Comparison of ENCODE assay signal across 25 cellular contexts in genomic region chr2:172578860-172579512, GRCh38. TPM values are rescaled to one million over a fixed set of nuclear protein-coding genes. Genes with fewer than 3 reads are reported as not detected.
DNase-seq lines count a peak whose midpoint lies in the region; ATAC-seq, FAIRE-seq and TF ChIP-seq lines count a peak whose summit lies in the region.
"Had no signal": no experiment of that assay in that cellular context is flagged by ENCODE, and none has a peak within 500 bp of the region (broad histone marks: within the 10 kb centered on the region; RNA-seq: fewer than 3 reads in every experiment).

No MANE protein-coding gene starts in this region.

- peaks cover 8% of the 10 kb centered on the region for H3K9me3 ChIP-seq in keratinocyte (ENCODE audit: control insufficient read depth, low read depth, low read length)
- peaks cover 0 to 15% (median 10%) of the 10 kb centered on the region in 3 experiments for H3K9me3 ChIP-seq in naive thymus-derived CD4-positive, alpha-beta T cell (ENCODE audit: control insufficient read depth in 2 of 3, low read length in 3 of 3)
- H3K9me3 ChIP-seq in vagina: peaks cover 21% of the 10 kb centered on the region

- H2AFZ ChIP-seq in keratinocyte (ENCODE audit: control insufficient read depth, low read length): no peak overlapping the region
- H2AFZ ChIP-seq: GM23248 had no signal

- dilution Hi-C loops in keratinocyte (cut with MboI; ENCODE audit: extremely low pct_ligation_motif_present, low sequenced_read_pairs): no loop called here

- no peak for ATAC-seq in naive thymus-derived CD4-positive, alpha-beta T cell
- ATAC-seq in GM18511 (IDR thresholded peaks at IDR 0.05; ENCODE audit: unreplicated experiment): no peak
- ATAC-seq: CD8-positive, alpha-beta T cell; HCT116; K562 had no signal

- H3K36me3 Mint-ChIP-seq in activated CD4-positive, alpha-beta T cell treated with anti-CD3 and anti-CD28 coated beads, Interleukin-2, amount 10 ng/mL, durations not matched to agents 24 days and 14 days (ENCODE audit: low read depth): peaks cover 82% of the 10 kb centered on the region
- H3K36me3 Mint-ChIP-seq in naive thymus-derived CD4-positive, alpha-beta T cell: peaks cover 32 to 87% (median 83%) of the 10 kb centered on the region in 5 donors

- H3K9ac ChIP-seq in keratinocyte (ENCODE audit: control insufficient read depth, extremely low read depth, insufficient read depth, low read length): no peak overlapping the region
- H3K9ac ChIP-seq: GM23248 had no signal

- CTCF ChIA-PET in naive thymus-derived CD4-positive, alpha-beta T cell (lab: Charles Lee): interaction anchor here (4.0 kb wide), 1 partner anchor 12 kb away, joined by 17 read pairs; no protein-coding TSS in a partner anchor

- no peaks in the 10 kb centered on the region for H3K27me3 ChIP-seq in keratinocyte (ENCODE audit: control insufficient read depth, extremely low read depth, insufficient read depth, low read length)
- H3K27me3 ChIP-seq in naive thymus-derived CD4-positive, alpha-beta T cell (ENCODE audit: control insufficient read depth in 2 of 2, insufficient read depth in 2 of 2, low read length in 2 of 2): no peaks in the 10 kb centered on the region
- H3K27me3 ChIP-seq in vagina: no peaks in the 10 kb centered on the region

- H3K79me2 ChIP-seq in keratinocyte (ENCODE audit: control insufficient read depth, insufficient read depth, low read length): peaks cover 3% of the 10 kb centered on the region

- no peak overlapping the region for H3K27ac ChIP-seq in keratinocyte (ENCODE audit: control insufficient read depth, insufficient read depth, low read length)
- no peak overlapping the region for H3K27ac ChIP-seq in naive thymus-derived CD4-positive, alpha-beta T cell (ENCODE audit: low read depth, low read length)
- H3K27ac ChIP-seq in vagina: no peak overlapping the region
- H3K27ac ChIP-seq: 22Rv1, C4-2B, GM23248 had no signal

- no peak overlapping the region for H3K27ac Mint-ChIP-seq in activated CD4-positive, alpha-beta T cell treated with anti-CD3 and anti-CD28 coated beads, Interleukin-2, amount 10 ng/mL, durations not matched to agents 24 days and 14 days
- H3K27ac Mint-ChIP-seq in naive thymus-derived CD4-positive, alpha-beta T cell: peak overlapping the region in 2 of 9 donors; percentile 55 to 86
- H3K27ac Mint-ChIP-seq: B cell; CD8-positive, alpha-beta T cell had no signal

- peak; percentile 32 for DNase-seq in activated CD4-positive, alpha-beta T cell treated with anti-CD3 and anti-CD28 coated beads, Interleukin-2, amount 10 ng/mL, durations not matched to agents 24 days and 14 days
- no peak for DNase-seq in activated CD4-positive, alpha-beta T cell treated with anti-CD3 and anti-CD28 coated beads, Interleukin-2, amount 50 U/mL, for 4 hours
- peak; percentile 37 for DNase-seq in OCI-M1 (lab: John Stamatoyannopoulos, UW)
- no peak for DNase-seq in keratinocyte (ENCODE audit: low read depth, low spot score)
- DNase-seq in naive thymus-derived CD4-positive, alpha-beta T cell: no peak
- no peak for DNase-seq in GOT3 (lab: John Stamatoyannopoulos, UW)
- DNase-seq in vagina (ENCODE audit: extremely low spot score in 2 of 2): no peak
- DNase-seq: CD8-positive, alpha-beta T cell; DMS153; DND-41; GM23248; NCI-H1105 treated with DMSO at 0.1 percent for 48 hours; NCI-H146; NCI-H2029; NCI-H446; NCI-H524 treated with DMSO at 0.1 percent for 48 hours; NCI-H774; RPMI8226; SHP77 had no signal

- POLR2A ChIA-PET in naive thymus-derived CD4-positive, alpha-beta T cell (lab: Charles Lee): no interaction called here

- no peak overlapping the region for H3K4me2 ChIP-seq in keratinocyte (ENCODE audit: control insufficient read depth, extremely low read depth, insufficient read depth, low read depth, low read length)

- H3K27me3 Mint-ChIP-seq in activated CD4-positive, alpha-beta T cell treated with anti-CD3 and anti-CD28 coated beads, Interleukin-2, amount 10 ng/mL, durations not matched to agents 24 days and 14 days: no peaks in the 10 kb centered on the region
- no peaks in the 10 kb centered on the region for H3K27me3 Mint-ChIP-seq in naive thymus-derived CD4-positive, alpha-beta T cell
- H3K27me3 Mint-ChIP-seq: B cell had no signal

- peaks cover 7 to 10% of the 10 kb centered on the region in 2 experiments for H3K36me3 ChIP-seq in keratinocyte (ENCODE audit: control insufficient read depth in 2 of 2, extremely low read depth in 1 of 2, insufficient read depth in 2 of 2, low read length in 2 of 2)
- H3K36me3 ChIP-seq in naive thymus-derived CD4-positive, alpha-beta T cell (ENCODE audit: control insufficient read depth in 2 of 3, insufficient read depth in 3 of 3, low read length in 3 of 3): peaks cover 4 to 62% (median 7%) of the 10 kb centered on the region in 3 experiments
- peaks cover 0 to 40% of the 10 kb centered on the region in 2 donors for H3K36me3 ChIP-seq in vagina

- TF ChIP-seq POLR2A in vagina (IDR thresholded peaks at IDR 0.05): no peak

- H3K9me1 ChIP-seq in keratinocyte (ENCODE audit: control insufficient read depth, extremely low read depth, insufficient read depth, low read length): no peaks in the 10 kb centered on the region

- peaks cover 12% of the 10 kb centered on the region for H3K4me1 Mint-ChIP-seq in activated CD4-positive, alpha-beta T cell treated with anti-CD3 and anti-CD28 coated beads, Interleukin-2, amount 10 ng/mL, durations not matched to agents 24 days and 14 days
- peaks cover 14 to 56% (median 45%) of the 10 kb centered on the region in 7 donors for H3K4me1 Mint-ChIP-seq in naive thymus-derived CD4-positive, alpha-beta T cell

- H4K20me1 ChIP-seq in keratinocyte (ENCODE audit: control insufficient read depth, extremely low read depth, insufficient read depth, low read length): no peaks in the 10 kb centered on the region

- FAIRE-seq in keratinocyte (lab: Jason Lieb, UNC): peak; percentile 59
- FAIRE-seq: K562 had no signal

- intact Hi-C loops in activated CD4-positive, alpha-beta T cell treated with anti-CD3 and anti-CD28 coated beads, Interleukin-2, amount 10 ng/mL, durations not matched to agents 24 days and 14 days (cut with micrococcal nuclease): no loop called here
- intact Hi-C loops in naive thymus-derived CD4-positive, alpha-beta T cell (cut with micrococcal nuclease): no loop called here
- intact Hi-C loops in vagina (cut with DNase I): no loop called here

- H3K4me1 ChIP-seq in keratinocyte (ENCODE audit: control insufficient read depth, extremely low read depth, insufficient read depth, low read length) (no peaks in the 10 kb centered on the region), vagina (no peaks in the 10 kb centered on the region)
- H3K4me1 ChIP-seq in naive thymus-derived CD4-positive, alpha-beta T cell (ENCODE audit: control insufficient read depth in 2 of 2, insufficient read depth in 2 of 2, low read length in 2 of 2): peaks cover 0 to 3% of the 10 kb centered on the region in 2 donors

- no peak overlapping the region for H3K4me3 ChIP-seq in keratinocyte (ENCODE audit: control insufficient read depth in 2 of 3, extremely low read depth in 1 of 3, insufficient read depth in 2 of 3, low read depth in 1 of 3, low read length in 3 of 3)
- H3K4me3 ChIP-seq in naive thymus-derived CD4-positive, alpha-beta T cell (ENCODE audit: low read length): no peak overlapping the region
- no peak overlapping the region for H3K4me3 ChIP-seq in vagina
- H3K4me3 ChIP-seq: GM23248, K562 had no signal

- H3K9me3 Mint-ChIP-seq in activated CD4-positive, alpha-beta T cell treated with anti-CD3 and anti-CD28 coated beads, Interleukin-2, amount 10 ng/mL, durations not matched to agents 24 days and 14 days: peaks cover 18% of the 10 kb centered on the region
- H3K9me3 Mint-ChIP-seq in naive thymus-derived CD4-positive, alpha-beta T cell: peaks cover 4 to 57% (median 32%) of the 10 kb centered on the region in 11 donors

- H3K4me3 Mint-ChIP-seq in activated CD4-positive, alpha-beta T cell treated with anti-CD3 and anti-CD28 coated beads, Interleukin-2, amount 10 ng/mL, durations not matched to agents 24 days and 14 days: no peak overlapping the region
- peak overlapping the region in 6 of 10 donors; percentile 4 to 42 (median 20) for H3K4me3 Mint-ChIP-seq in naive thymus-derived CD4-positive, alpha-beta T cell
- H3K4me3 Mint-ChIP-seq: B cell; CD8-positive, alpha-beta T cell had no signal

- TF ChIP-seq CTCF in keratinocyte (optimal IDR thresholded peaks at IDR 0.05 in 1 of 3, IDR thresholded peaks at IDR 0.05 in 1 of 3, conservative IDR thresholded peaks at IDR 0.05 in 1 of 3; ENCODE audit: extremely low read depth in 1 of 3, insufficient read depth in 2 of 3, low read length in 3 of 3): no peak
- TF ChIP-seq CTCF in vagina (IDR thresholded peaks at IDR 0.05): no peak

RNA-seq across cellular contexts. Expression of gene PDK1, which starts 23.1 kb away (rescaled TPM):
- total RNA-seq in activated CD4-positive, alpha-beta T cell treated with anti-CD3 and anti-CD28 coated beads, Interleukin-2, amount 10 ng/mL, durations not matched to agents 24 days and 14 days: 42.6 and 46.9 TPM in 2 replicates
- 10.5 to 29.2 TPM (median 22.9 TPM) in 3 replicates for polyA plus RNA-seq in keratinocyte
- polyA plus RNA-seq in keratinocyte (2011; ENCODE audit: low read depth): 3.4 TPM
- polyA plus RNA-seq in keratinocyte (2011; cell fraction: cytosol; rRNA removed): 6.2 and 12.8 TPM in 2 replicates
- 14.2 and 14.9 TPM in 2 replicates for polyA plus RNA-seq in keratinocyte (2011; cell fraction: nucleus; rRNA removed)
- 6.2 and 6.4 TPM in 2 replicates for polyA plus RNA-seq in keratinocyte (2012; ENCODE audit: low replicate concordance)
- 15.3 to 62.5 TPM (median 44.0 TPM) in 3 replicates for polyA minus RNA-seq in keratinocyte
- 13.4 TPM for polyA minus RNA-seq in keratinocyte (2011; cell fraction: cytosol; rRNA and poly(A)+ RNA removed)
- polyA minus RNA-seq in keratinocyte (2011; cell fraction: nucleus; rRNA and poly(A)+ RNA removed): 10.3 and 25.6 TPM in 2 replicates
- 10 to 100 TPM; 56.0 to 70.6 (median 66.6) TPM for total RNA-seq in naive thymus-derived CD4-positive, alpha-beta T cell
- polyA plus RNA-seq in naive thymus-derived CD4-positive, alpha-beta T cell: 10 to 100 TPM; 65.6 to 79.8 TPM
- 17.7 TPM for total RNA-seq in vagina

Comparison
In these comparisons a context has a peak if more than half of its experiments do, and no peak if none do; other contexts are left out.
1. DNase-seq: peak in activated CD4-positive, alpha-beta T cell treated with anti-CD3 and anti-CD28 coated beads, Interleukin-2, amount 10 ng/mL, durations not matched to agents 24 days and 14 days (single experiment) and OCI-M1 (single experiment); none in activated CD4-positive, alpha-beta T cell treated with anti-CD3 and anti-CD28 coated beads, Interleukin-2, amount 50 U/mL, for 4 hours (0 of 2), keratinocyte (single experiment), naive thymus-derived CD4-positive, alpha-beta T cell (0 of 9), GOT3 (single experiment) and vagina (0 of 2).